ENCODE assay signal across 21 cellular contexts in the genomic region with DNA sequence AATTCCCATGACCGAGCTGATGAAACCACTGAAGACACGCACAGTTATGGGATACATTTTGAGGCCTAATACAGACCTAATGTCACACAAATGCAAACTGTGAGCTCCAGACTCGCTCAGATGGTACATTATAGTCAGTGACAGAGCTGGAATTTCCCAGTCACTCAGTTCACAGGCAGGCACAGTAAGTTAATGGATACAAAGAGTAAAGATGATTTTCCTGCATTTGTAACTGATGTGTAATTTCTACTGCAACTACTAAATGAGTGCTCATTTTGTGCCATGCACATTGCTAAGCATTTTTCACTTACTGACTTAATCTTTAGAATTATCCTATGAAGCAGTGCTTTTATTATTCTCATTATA. TPM values are rescaled to one million over a fixed set of nuclear protein-coding genes. Genes with fewer than 3 reads are reported as not detected.
"Had no signal": no experiment of that assay in that cellular context is flagged by ENCODE, and none has a peak within 500 bp of the region (broad histone marks: within the 10 kb centered on the region; RNA-seq: fewer than 3 reads in every experiment).

No MANE protein-coding gene starts in this region.

- H3K27me3 ChIP-seq: SJCRH30 had no signal

- H3K4me3 ChIP-seq: SJCRH30 had no signal

- H3K27ac ChIP-seq: SJCRH30 had no signal

- H3K36me3 ChIP-seq: SJCRH30 had no signal

- H3K4me1 ChIP-seq: SJCRH30 had no signal

- DNase-seq: KBM-7, MV-4-11, NCI-H1048, NCI-H1105, NCI-H1417, NCI-H1436 treated with DMSO at 0.1 percent for 48 hours, NCI-H1694, NCI-H187 treated with DMSO at 0.1 percent for 48 hours, NCI-H2029 treated with DMSO at 0.1 percent for 48 hours, NCI-H2171 treated with DMSO at 0.1 percent for 48 hours, NCI-H2227 treated with DMSO at 0.1 percent for 48 hours, NCI-H446, NCI-H510A, NCI-H524 treated with DMSO at 0.1 percent for 48 hours, NCI-H69, NCI-H774, SHP77 treated with DMSO at 0.1 percent for 48 hours, SJCRH30 had no signal

- H3K9me3 ChIP-seq: SJCRH30 had no signal

RNA-seq across cellular contexts. Expression of gene ENO4, which starts 56.5 kb away (rescaled TPM):
- total RNA-seq: HT-29, MCF 10A, Right ventricle myocardium inferior had no signal
